In the genomic region with DNA sequence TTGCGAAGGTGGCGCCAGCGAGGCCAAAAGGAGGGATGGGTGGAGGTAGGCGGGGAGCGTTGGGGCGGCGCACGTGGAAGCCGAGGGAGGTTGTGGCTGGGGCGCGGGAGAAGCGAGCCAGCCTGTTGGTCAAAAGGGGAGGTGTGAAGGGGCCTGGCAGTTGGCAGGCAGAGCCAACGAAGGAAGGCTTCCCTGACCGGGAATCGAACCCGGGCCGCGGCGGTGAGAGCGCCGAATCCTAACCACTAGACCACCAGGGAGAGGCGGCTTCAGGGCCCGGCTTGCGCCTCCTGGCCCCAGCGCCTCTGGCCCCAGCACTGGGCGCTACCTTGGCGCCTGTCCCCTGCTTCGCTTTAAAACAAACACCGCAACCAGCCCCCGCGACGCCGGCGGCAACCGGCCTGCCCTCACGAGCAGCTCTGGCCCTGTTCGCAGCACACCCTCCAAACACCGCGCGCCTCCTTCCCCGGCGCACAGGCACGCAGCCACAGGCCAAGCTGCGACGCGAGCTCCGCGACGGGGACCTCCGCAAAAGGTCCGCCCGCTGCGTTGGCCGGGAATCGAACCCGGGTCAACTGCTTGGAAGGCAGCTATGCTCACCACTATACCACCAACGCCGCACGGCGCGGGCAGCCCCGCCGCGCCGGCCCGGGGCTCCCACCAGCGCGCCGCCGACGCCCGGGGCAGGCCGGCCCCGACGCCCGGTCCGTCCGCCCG, we compare ENCODE assay signal across 9 cellular contexts. TPM values are rescaled to one million over a fixed set of nuclear protein-coding genes. Genes with fewer than 3 reads are reported as not detected.
DNase-seq lines count a peak whose midpoint lies in the region; ATAC-seq, FAIRE-seq and TF ChIP-seq lines count a peak whose summit lies in the region.
"Not testable (repeated sequence)": the region's sequence is repeated elsewhere in the genome, so short reads cannot be mapped to it uniquely, and the experiment has no call there.
"Had no signal": no experiment of that assay in that cellular context is flagged by ENCODE, and none has a peak within 500 bp of the region (broad histone marks: within the 10 kb centered on the region; RNA-seq: fewer than 3 reads in every experiment).

No MANE protein-coding gene starts in this region.

- peak; percentile 54 to 71 for ATAC-seq in A549
- peak; percentile 44 for ATAC-seq in GM19351 (IDR thresholded peaks at IDR 0.05; ENCODE audit: unreplicated experiment)
- peak; percentile 35 for ATAC-seq in GM21717 (IDR thresholded peaks at IDR 0.05; ENCODE audit: unreplicated experiment)
- peak; percentile 46 for ATAC-seq in HG02884 (IDR thresholded peaks at IDR 0.05; ENCODE audit: unreplicated experiment)
- ATAC-seq in HG03378 (IDR thresholded peaks at IDR 0.05; ENCODE audit: unreplicated experiment), result peak; percentile 48
- ATAC-seq in T-helper 17 cell, result peak; percentile 15
- peak; percentile 5 for ATAC-seq in central memory CD8-positive, alpha-beta T cell (replicated peaks; ENCODE audit: extremely low read depth, poor library complexity, severe bottlenecking)
- ATAC-seq in memory B cell (ENCODE audit: low read depth), result peak; percentile 25

- POLR2A ChIA-PET in A549 (lab: Yijun Ruan, JAX), result not testable (repeated sequence)

- not testable (repeated sequence) for TF ChIP-seq POLR2A in A549 (IDR thresholded peaks at IDR 0.05; ENCODE audit: low read length)

- CTCF ChIA-PET in A549 (lab: Yijun Ruan, JAX), result not testable (repeated sequence)

- no CpG with 5 or more reads among the region's 79 CpGs for WGBS in A549 (ENCODE audit: missing lambda C conversion rate)

- not testable (repeated sequence) for DNase-seq in A549 (ENCODE audit: low read depth in 1 of 2, low spot score in 1 of 2); T-helper 17 cell; central memory CD8-positive, alpha-beta T cell (ENCODE audit: low spot score in 2 of 2); memory B cell (ENCODE audit: low spot score in 2 of 2)

- not testable (repeated sequence) for H3K9me3 ChIP-seq in A549; T-helper 17 cell (ENCODE audit: control insufficient read depth, low read length, poor library complexity, severe bottlenecking)

- TF ChIP-seq CTCF in A549 (IDR thresholded peaks at IDR 0.05), result not testable (repeated sequence)

- H3K4me3 ChIP-seq in A549, result not testable (repeated sequence)

- H3K27ac ChIP-seq in A549, result not testable (repeated sequence)

- H3K4me2 ChIP-seq in A549, result not testable (repeated sequence)

- TF ChIP-seq RAD21 in A549 (conservative IDR thresholded peaks at IDR 0.05 in 1 of 2, IDR thresholded peaks at IDR 0.05 in 1 of 2), result not testable (repeated sequence)

- TF ChIP-seq EP300 in A549 (IDR thresholded peaks at IDR 0.05), result not testable (repeated sequence)

- not testable (repeated sequence) for H3K4me1 ChIP-seq in A549

- not testable (repeated sequence) for H3K36me3 Mint-ChIP-seq in T-helper 17 cell (ENCODE audit: low read depth); central memory CD8-positive, alpha-beta T cell (ENCODE audit: insufficient read depth); memory B cell

- H3K4me1 Mint-ChIP-seq in T-helper 17 cell; central memory CD8-positive, alpha-beta T cell; memory B cell: not testable (repeated sequence)

- H3K27me3 Mint-ChIP-seq in T-helper 17 cell; central memory CD8-positive, alpha-beta T cell; memory B cell: not testable (repeated sequence)

- not testable (repeated sequence) for H3K4me3 Mint-ChIP-seq in T-helper 17 cell; central memory CD8-positive, alpha-beta T cell; memory B cell

- H3K27ac Mint-ChIP-seq in T-helper 17 cell; central memory CD8-positive, alpha-beta T cell (ENCODE audit: low read depth); memory B cell: not testable (repeated sequence)

- H3K9me3 Mint-ChIP-seq in central memory CD8-positive, alpha-beta T cell; memory B cell: not testable (repeated sequence)

- FAIRE-seq in A549 (lab: Jason Lieb, UNC), result not testable (repeated sequence)

RNA-seq across cellular contexts. Expression of gene FCGR2A, which starts 58.1 kb away (rescaled TPM):
- 0.12 and 0.13 TPM in 2 replicates for polyA plus RNA-seq in A549 (2011; rRNA removed)
- polyA plus RNA-seq in A549 (2012; cell fraction: cytosol; rRNA removed), result not detected in 2 replicates
- not detected in 2 replicates for polyA plus RNA-seq in A549 (2012; cell fraction: nucleus; rRNA removed)
- not detected in 3 replicates for polyA plus RNA-seq in A549 (2017; fragmentation: RNase III; extraction: RNeasy Plus Mini Kit Qiagen cat#74134 plus additional on column Dnase treatment)
- not detected in 2 replicates for polyA minus RNA-seq in A549 (2011; rRNA and poly(A)+ RNA removed)
- 1 to 10 TPM; 2.5 to 6.1 TPM for total RNA-seq in T-helper 17 cell
- total RNA-seq: glomerular endothelial cell had no signal

Comparison
In these comparisons a context has a peak if more than half of its experiments do, and no peak if none do; other contexts are left out.
1. ATAC-seq: peak in every context shown above with its lines; median percentile 62 in A549; 48 in HG03378; 46 in HG02884; 44 in GM19351; 35 in GM21717; 25 in memory B cell; 15 in T-helper 17 cell; 5 in central memory CD8-positive, alpha-beta T cell.